24 cellular contexts compared by ENCODE assay signal in the genomic region with DNA sequence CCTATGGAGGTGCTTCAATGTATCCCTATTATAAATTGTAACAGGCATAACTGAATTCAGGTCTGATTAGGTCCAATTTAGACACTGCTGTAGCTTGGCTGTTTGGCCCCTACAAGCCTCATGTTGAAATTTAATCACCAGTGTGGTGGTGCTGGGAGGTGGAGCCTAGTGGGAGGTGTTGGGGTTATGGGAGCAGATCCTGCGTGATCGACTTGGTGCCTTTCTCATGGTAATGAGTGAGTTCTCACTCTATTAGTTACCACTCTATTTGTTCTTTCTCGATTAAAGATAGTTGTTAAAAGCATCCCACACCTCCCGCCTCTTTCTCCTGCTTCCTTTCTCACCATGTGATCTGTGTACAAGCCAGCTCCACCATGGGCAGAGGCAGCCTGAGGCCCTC.
DNase-seq lines count a peak whose midpoint lies in the region; ATAC-seq, FAIRE-seq and TF ChIP-seq lines count a peak whose summit lies in the region.
"Had no signal": no experiment of that assay in that cellular context is flagged by ENCODE, and none has a peak within 500 bp of the region (broad histone marks: within the 10 kb centered on the region; RNA-seq: fewer than 3 reads in every experiment).

No MANE protein-coding gene starts in this region.

- intact Hi-C loops in HepG2 (cut with micrococcal nuclease; ENCODE audit: unreplicated experiment): no loop called here
- intact Hi-C loops in right lobe of liver (cut with DNase I): no loop called here

- H2AFZ ChIP-seq in HepG2 (ENCODE audit: low read length): no peak overlapping the region
- no peak overlapping the region for H2AFZ ChIP-seq in H9 (ENCODE audit: low read length)

- POLR2A ChIA-PET in HepG2 (lab: Yijun Ruan, JAX): no interaction called here

- no peak for FAIRE-seq in HepG2 (lab: Jason Lieb, UNC)
- FAIRE-seq: A549, GM12878, GM19239, H54 had no signal

- no peak overlapping the region for H2BK12ac ChIP-seq in H9 (ENCODE audit: insufficient read length, low read depth, low read length)

- H3K23ac ChIP-seq in H9 (ENCODE audit: insufficient read length, low read depth, low read length) (no peak overlapping the region), mesendoderm (ENCODE audit: low read length) (no peak overlapping the region)

- H3K27ac ChIP-seq in HepG2 (ENCODE audit: extremely low read length, insufficient read depth, low read length) (no peak overlapping the region), right lobe of liver (no peak overlapping the region), H9 (ENCODE audit: insufficient read length, low read depth, low read length) (no peak overlapping the region), endodermal cell (ENCODE audit: low read depth, low read length) (no peak overlapping the region), mesendoderm (ENCODE audit: low read depth, low read length) (no peak overlapping the region)
- H3K27ac ChIP-seq: A549 had no signal

- H3K4ac ChIP-seq in H9 (ENCODE audit: low read depth, low read length): no peak overlapping the region
- H3K4ac ChIP-seq in mesendoderm (ENCODE audit: low read depth, low read length): no peak overlapping the region

- H3K4me2 ChIP-seq in HepG2 (ENCODE audit: low read depth, low read length) (no peak overlapping the region), H9 (ENCODE audit: insufficient read depth, insufficient read length, low read length) (no peak overlapping the region), mesendoderm (ENCODE audit: low read length) (no peak overlapping the region)
- H3K4me2 ChIP-seq: A549 had no signal

- H3K4me3 ChIP-seq in HepG2 (replicated peaks in 1 of 3; ENCODE audit: insufficient read depth in 1 of 3, low read depth in 2 of 3, low read length in 3 of 3) (no peak overlapping the region), right lobe of liver (no peak overlapping the region), endodermal cell (ENCODE audit: low read length) (no peak overlapping the region), mesendoderm (ENCODE audit: low read length) (no peak overlapping the region)
- H3K4me3 ChIP-seq: A549, GM12878 had no signal

- H4K20me1 ChIP-seq in HepG2 (ENCODE audit: insufficient read depth, low read length) (no peaks in the 10 kb centered on the region), H9 (ENCODE audit: control insufficient read depth, insufficient read depth, insufficient read length) (no peaks in the 10 kb centered on the region)

- H4K8ac ChIP-seq in H9 (replicated peaks; ENCODE audit: insufficient read length, low read depth, low read length) (no peak overlapping the region), mesendoderm (ENCODE audit: low read depth, low read length) (no peak overlapping the region)

- H3K4me1 Mint-ChIP-seq in H9 (peaks cover 7 to 8% of the 10 kb centered on the region in 2 experiments; a peak in 3 of 4 replicates), endodermal cell (peaks cover 10% of the 10 kb centered on the region), T-helper 17 cell (no peaks in the 10 kb centered on the region)
- H3K4me1 Mint-ChIP-seq: CD4-positive, CD25-positive, alpha-beta regulatory T cell had no signal

- H3K9me3 ChIP-seq in HepG2 (ENCODE audit: low read length): peaks cover 33% of the 10 kb centered on the region
- no peaks in the 10 kb centered on the region for H3K9me3 ChIP-seq in right lobe of liver
- no peaks in the 10 kb centered on the region for H3K9me3 ChIP-seq in H9 (ENCODE audit: control insufficient read depth, low read depth, low read length)
- H3K9me3 ChIP-seq in endodermal cell (ENCODE audit: control insufficient read depth, low read length): peaks cover 17% of the 10 kb centered on the region
- H3K9me3 ChIP-seq in T-helper 17 cell (ENCODE audit: control insufficient read depth, low read length, poor library complexity, severe bottlenecking): no peaks in the 10 kb centered on the region
- H3K9me3 ChIP-seq: A549 had no signal

- no peak overlapping the region for H3T11ph ChIP-seq in H9 (ENCODE audit: low read length)

- H2AK5ac ChIP-seq in H9 (ENCODE audit: insufficient read length, low read length) (no peak overlapping the region), mesendoderm (ENCODE audit: low read length) (no peak overlapping the region)

- H3K27ac Mint-ChIP-seq in H9 (peak overlapping the region in 1 of 3 experiments; percentile 33; a peak in 1 of 7 replicates), endodermal cell (no peak overlapping the region), T-helper 17 cell (no peak overlapping the region)
- H3K27ac Mint-ChIP-seq: CD4-positive, CD25-positive, alpha-beta regulatory T cell; CD8-positive, alpha-beta T cell had no signal

- H3K27me3 Mint-ChIP-seq in H9 (ENCODE audit: low read depth) (no peaks in the 10 kb centered on the region), endodermal cell (ENCODE audit: insufficient read depth) (peaks cover 2% of the 10 kb centered on the region), T-helper 17 cell (no peaks in the 10 kb centered on the region)
- H3K27me3 Mint-ChIP-seq: CD4-positive, CD25-positive, alpha-beta regulatory T cell had no signal

- H4K91ac ChIP-seq in H9 (ENCODE audit: insufficient read length, low read depth, low read length): no peak overlapping the region

- H2BK20ac ChIP-seq in H9 (ENCODE audit: low read depth, low read length, poor library complexity, severe bottlenecking): no peak overlapping the region

- no peak for ATAC-seq in HepG2
- ATAC-seq in right lobe of liver: no peak
- no peak for ATAC-seq in T-helper 17 cell
- no peak for ATAC-seq in GM21825 (IDR thresholded peaks at IDR 0.05; ENCODE audit: unreplicated experiment)
- ATAC-seq: A549; CD8-positive, alpha-beta T cell; GM12878 had no signal

- H3K79me2 ChIP-seq in HepG2 (ENCODE audit: insufficient read depth, low read length) (no peaks in the 10 kb centered on the region), H9 (ENCODE audit: insufficient read depth, low read length) (no peaks in the 10 kb centered on the region), mesendoderm (ENCODE audit: control insufficient read depth, insufficient read depth, low read length) (no peaks in the 10 kb centered on the region)

- DNase-seq in HepG2 (ENCODE audit: low spot score) (no peak), right lobe of liver (no peak), H9 (peak; percentile 29), endodermal cell (peak; percentile 70), mesendoderm (peak; percentile 26), T-helper 17 cell (no peak), NCI-H510A treated with DMSO at 0.1 percent for 48 hours (lab: John Stamatoyannopoulos, UW) (no peak)
- DNase-seq: 8988T; ACHN; AML-193; C1 segment of cervical spinal cord; Caco-2; CD4-positive, CD25-positive, alpha-beta regulatory T cell; CD8-positive, alpha-beta T cell; DMS153; DND-41; GDM1; GOT3; HCEC 1CT had no signal

- H3K4me1 ChIP-seq in HepG2 (ENCODE audit: insufficient read depth, low read length) (peaks cover 14% of the 10 kb centered on the region), right lobe of liver (peaks cover 0 to 9% (median 0%) of the 10 kb centered on the region in 4 donors), H9 (ENCODE audit: insufficient read depth, low read length) (no peaks in the 10 kb centered on the region; the same call in 1 of the 2 replicates), endodermal cell (ENCODE audit: control insufficient read depth, insufficient read depth, low read length) (no peaks in the 10 kb centered on the region), mesendoderm (ENCODE audit: control insufficient read depth, low read depth, low read length) (no peaks in the 10 kb centered on the region)
- H3K4me1 ChIP-seq: A549, Caco-2 had no signal

- H3K4me3 Mint-ChIP-seq in H9: no peak overlapping the region
- H3K4me3 Mint-ChIP-seq in endodermal cell: no peak overlapping the region
- no peak overlapping the region for H3K4me3 Mint-ChIP-seq in T-helper 17 cell
- H3K4me3 Mint-ChIP-seq: CD4-positive, CD25-positive, alpha-beta regulatory T cell; CD8-positive, alpha-beta T cell had no signal

- H3K27me3 ChIP-seq in HepG2 (ENCODE audit: control insufficient read depth in 1 of 2, insufficient read depth in 2 of 2, low read length in 2 of 2) (no peaks in the 10 kb centered on the region), right lobe of liver (no peaks in the 10 kb centered on the region), H9 (ENCODE audit: insufficient read depth, low read length) (no peaks in the 10 kb centered on the region), endodermal cell (ENCODE audit: control insufficient read depth, insufficient read depth, low read length, poor library complexity, severe bottlenecking) (no peaks in the 10 kb centered on the region), mesendoderm (ENCODE audit: insufficient read depth, low read length, poor library complexity) (no peaks in the 10 kb centered on the region)

- peaks cover 0 to 6% of the 10 kb centered on the region in 2 experiments; a peak in 3 of 5 replicates for H3K9me3 Mint-ChIP-seq in H9
- peaks cover 9% of the 10 kb centered on the region for H3K9me3 Mint-ChIP-seq in endodermal cell

- H3K18ac ChIP-seq in H9 (ENCODE audit: insufficient read length, low read depth, low read length): no peak overlapping the region
- no peak overlapping the region for H3K18ac ChIP-seq in mesendoderm (ENCODE audit: low read length)

- WGBS in HepG2 (ENCODE audit: low lambda C conversion rate): 94% methylated on average over 4 of the region's 4 CpGs
- 82% methylated on average over 4 of the region's 4 CpGs for WGBS in right lobe of liver (ENCODE audit: insufficient coverage, low coverage, low lambda C conversion rate, missing lambda C conversion rate)
- WGBS in H9 (ENCODE audit: extremely low coverage, insufficient read length, low lambda C conversion rate): no CpG with 5 or more reads among the region's 4 CpGs
- WGBS in endodermal cell (ENCODE audit: insufficient coverage in 1 of 2, insufficient read length in 1 of 2), 2 experiments: 65 to 73% methylated on average over 2 to 4 of the region's 4 CpGs
- WGBS in mesendoderm (ENCODE audit: extremely low coverage, insufficient coverage, low lambda C conversion rate): no CpG with 5 or more reads among the region's 4 CpGs

- no peak overlapping the region for H3K9ac ChIP-seq in HepG2 (ENCODE audit: insufficient read depth, low read depth, low read length)
- H3K9ac ChIP-seq in H9 (ENCODE audit: extremely low read depth, insufficient read length, low read length): no peak overlapping the region
- H3K9ac ChIP-seq in endodermal cell (ENCODE audit: extremely low read depth, low read length, poor library complexity, severe bottlenecking): no peak overlapping the region
- no peak overlapping the region for H3K9ac ChIP-seq in mesendoderm (ENCODE audit: low read length)

- no peak overlapping the region for H2BK120ac ChIP-seq in H9 (ENCODE audit: low read depth, low read length, poor library complexity, severe bottlenecking)
- H2BK120ac ChIP-seq in mesendoderm (ENCODE audit: low read depth, low read length): no peak overlapping the region

- no TSS peak for BruUV-seq in HepG2 (replicated peaks; lab: Mats Ljungman, UMichigan)

- TF ChIP-seq RAD21 in HepG2 (CRISPR knock-in tag; IDR thresholded peaks at IDR 0.05): no peak

- H2BK15ac ChIP-seq in H9 (ENCODE audit: low read depth, low read length): no peak overlapping the region
- H2BK15ac ChIP-seq in mesendoderm (replicated peaks; ENCODE audit: low read depth): no peak overlapping the region

- no peak for TF ChIP-seq CTCF in HepG2 (CRISPR knock-in tag; IDR thresholded peaks at IDR 0.05)
- TF ChIP-seq CTCF in right lobe of liver (IDR thresholded peaks at IDR 0.05): no peak
- no peak for TF ChIP-seq CTCF in H9 (conservative IDR thresholded peaks at IDR 0.05)
- no peak for TF ChIP-seq CTCF in endodermal cell (conservative IDR thresholded peaks at IDR 0.05)

- CTCF ChIA-PET in HepG2 (lab: Yijun Ruan, JAX; ENCODE audit: low intra/inter-chr PET ratio, low total read pairs): no interaction called here

- H4K5ac ChIP-seq in H9 (ENCODE audit: insufficient read length, low read depth, low read length) (no peak overlapping the region), mesendoderm (ENCODE audit: low read length) (no peak overlapping the region)

- H3K14ac ChIP-seq in H9 (ENCODE audit: insufficient read depth, low read length): no peak overlapping the region

- H3K23me2 ChIP-seq in H9 (ENCODE audit: insufficient read length, low read depth, low read length, poor library complexity, severe bottlenecking): no peaks in the 10 kb centered on the region

- peaks cover 0 to 4% (median 3%) of the 10 kb centered on the region in 3 experiments; a peak in 2 of 7 replicates for H3K36me3 Mint-ChIP-seq in H9 (ENCODE audit: insufficient read depth in 1 of 3, low read depth in 3 of 3)
- H3K36me3 Mint-ChIP-seq in endodermal cell (ENCODE audit: low read depth): peaks cover 10% of the 10 kb centered on the region
- H3K36me3 Mint-ChIP-seq in T-helper 17 cell (ENCODE audit: low read depth): no peaks in the 10 kb centered on the region
- H3K36me3 Mint-ChIP-seq: CD4-positive, CD25-positive, alpha-beta regulatory T cell; CD8-positive, alpha-beta T cell had no signal

- H3K56ac ChIP-seq in H9 (ENCODE audit: insufficient read length, low read depth, low read length) (no peak overlapping the region), mesendoderm (ENCODE audit: low read length) (no peak overlapping the region)

- TF ChIP-seq EP300 in HepG2 (IDR thresholded peaks at IDR 0.05; ENCODE audit: low read depth in 2 of 2, low read length in 2 of 2): no peak
- no peak for TF ChIP-seq EP300 in HepG2 (CRISPR knock-in tag; IDR thresholded peaks at IDR 0.05; ENCODE audit: borderline replicate concordance)

- no peaks in the 10 kb centered on the region for H3K36me3 ChIP-seq in HepG2 (replicated peaks in 1 of 2; ENCODE audit: control insufficient read depth in 1 of 2, insufficient read depth in 2 of 2, low read length in 2 of 2)
- H3K36me3 ChIP-seq in right lobe of liver: no peaks in the 10 kb centered on the region
- H3K36me3 ChIP-seq in endodermal cell (ENCODE audit: control insufficient read depth, insufficient read depth, low read length): no peaks in the 10 kb centered on the region
- H3K36me3 ChIP-seq in mesendoderm (ENCODE audit: control insufficient read depth, insufficient read depth, low read length): no peaks in the 10 kb centered on the region

- in situ Hi-C loops in HepG2 (cut with HindIII; ENCODE audit: extremely low pct_ligation_motif_present, low pct_unique_long_range_greater_than_20kb): no loop called here

- no peak overlapping the region for H2BK5ac ChIP-seq in H9 (ENCODE audit: insufficient read length, low read length)
- H2BK5ac ChIP-seq in mesendoderm (ENCODE audit: low read length): no peak overlapping the region

- no peak for TF ChIP-seq POLR2A in HepG2 (IDR thresholded peaks at IDR 0.05; ENCODE audit: insufficient read depth in 1 of 2, low read depth in 2 of 2, low read length in 2 of 2)
- no peak for TF ChIP-seq POLR2A in right lobe of liver (IDR thresholded peaks at IDR 0.05)

- H3K79me1 ChIP-seq in H9 (ENCODE audit: insufficient read depth, low read depth, low read length, poor library complexity, severe bottlenecking) (no peaks in the 10 kb centered on the region), mesendoderm (ENCODE audit: low read length) (no peaks in the 10 kb centered on the region)

Comparison
In these comparisons a context has a peak if more than half of its experiments do, and no peak if none do; other contexts are left out.
1. DNase-seq: peak in H9 (single experiment), endodermal cell (single experiment) and mesendoderm (single experiment); none in HepG2 (single experiment), right lobe of liver (0 of 3), T-helper 17 cell (0 of 3) and NCI-H510A treated with DMSO at 0.1 percent for 48 hours (single experiment).